ENCODE assay signal across 18 cellular contexts in the genomic region with DNA sequence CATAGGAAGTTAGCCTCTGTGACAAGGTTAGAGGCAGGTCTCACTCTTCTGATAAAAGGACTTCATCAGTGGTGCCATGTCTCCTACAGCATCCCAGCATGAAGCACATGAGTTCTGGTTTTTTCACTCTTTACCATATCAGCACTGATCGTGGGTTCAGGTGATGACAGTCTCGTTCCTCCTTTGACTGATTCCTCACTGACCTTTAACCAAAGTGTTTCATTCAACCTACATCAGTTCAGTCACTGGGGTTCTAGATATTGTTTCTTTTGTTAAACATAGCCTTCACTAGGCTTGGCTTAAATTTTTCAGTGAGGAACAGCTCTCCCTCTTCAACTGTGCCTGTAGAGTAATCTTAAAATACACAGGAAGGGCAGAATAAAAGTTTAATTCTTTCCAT. TPM values are rescaled to one million over a fixed set of nuclear protein-coding genes. Genes with fewer than 3 reads are reported as not detected.
"Had no signal": no experiment of that assay in that cellular context is flagged by ENCODE, and none has a peak within 500 bp of the region (broad histone marks: within the 10 kb centered on the region; RNA-seq: fewer than 3 reads in every experiment).

No MANE protein-coding gene starts in this region.

- DNase-seq: amniotic stem cell, aorta, MG63, NCI-H1105 treated with DMSO at 0.1 percent for 48 hours, NCI-H1694, NCI-H2081 treated with DMSO at 0.1 percent for 48 hours, NCI-H446 treated with DMSO at 0.1 percent for 48 hours, SHP77 treated with DMSO at 0.1 percent for 48 hours had no signal

- H3K36me3 ChIP-seq: MG63, SJSA1 had no signal

- H3K27me3 ChIP-seq: MG63, SJSA1 had no signal

- H3K9ac ChIP-seq: SK-N-SH had no signal

- H3K4me3 ChIP-seq: MG63, SJSA1 had no signal

- H3K27ac ChIP-seq: SJSA1 had no signal

- H3K4me2 ChIP-seq: SK-N-SH had no signal

- H3K4me3 Mint-ChIP-seq: activated naive CD4-positive, alpha-beta T cell treated with anti-CD3 and anti-CD28 coated beads for 36 hours; activated T-cell treated with anti-CD3 and anti-CD28 coated beads, Interleukin-2, amount 50 U/mL, for 4 hours; T-helper 1 cell treated with Interleukin-12 subunit alpha and Interleukin-12 subunit beta and Interleukin-4 antibody, amounts not matched to agents 30 μg/mL and 1 μg/mL, for 36 hours; T-helper 2 cell treated with Interferon-gamma antibody and Interleukin-4, amounts not matched to agents 5 μg/mL and 100 μg/mL, for 36 hours had no signal

- H3K9me3 ChIP-seq: MG63, SJSA1, SK-N-SH had no signal

- H3K36me3 Mint-ChIP-seq: activated naive CD4-positive, alpha-beta T cell treated with anti-CD3 and anti-CD28 coated beads, Interleukin-2, amount 50 U/mL, for 72 hours had no signal

- H3K9me3 Mint-ChIP-seq: activated naive CD4-positive, alpha-beta T cell treated with anti-CD3 and anti-CD28 coated beads for 36 hours; activated naive CD4-positive, alpha-beta T cell treated with anti-CD3 and anti-CD28 coated beads, Interleukin-2, amount 50 U/mL, for 72 hours; activated T-cell treated with anti-CD3 and anti-CD28 coated beads, Interleukin-2, amount 50 U/mL, for 4 hours; T-helper 1 cell treated with Interleukin-12 subunit alpha and Interleukin-12 subunit beta and Interleukin-4 antibody, amounts not matched to agents 30 μg/mL and 1 μg/mL, for 36 hours; T-helper 2 cell treated with Interferon-gamma antibody and Interleukin-4, amounts not matched to agents 5 μg/mL and 100 μg/mL, for 36 hours had no signal

- FAIRE-seq: TTC549 had no signal

- H3K27ac Mint-ChIP-seq: activated naive CD4-positive, alpha-beta T cell treated with anti-CD3 and anti-CD28 coated beads for 36 hours; activated naive CD4-positive, alpha-beta T cell treated with anti-CD3 and anti-CD28 coated beads, Interleukin-2, amount 50 U/mL, for 72 hours; T-helper 1 cell treated with Interleukin-12 subunit alpha and Interleukin-12 subunit beta and Interleukin-4 antibody, amounts not matched to agents 30 μg/mL and 1 μg/mL, for 36 hours; T-helper 2 cell treated with Interferon-gamma antibody and Interleukin-4, amounts not matched to agents 5 μg/mL and 100 μg/mL, for 36 hours had no signal

RNA-seq across cellular contexts. Expression of gene MAGEA8, which starts 9.6 kb away (rescaled TPM):
- total RNA-seq: activated naive CD4-positive, alpha-beta T cell treated with anti-CD3 and anti-CD28 coated beads for 36 hours; activated naive CD4-positive, alpha-beta T cell treated with anti-CD3 and anti-CD28 coated beads, Interleukin-2, amount 50 U/mL, for 72 hours; activated T-cell treated with anti-CD3 and anti-CD28 coated beads, Interleukin-2, amount 50 U/mL, for 4 hours; aorta; cardiac septum; SJSA1 had no signal

RNA-seq across cellular contexts. Expression of gene HSFX4, which starts 57.9 kb away (rescaled TPM):
- total RNA-seq: activated naive CD4-positive, alpha-beta T cell treated with anti-CD3 and anti-CD28 coated beads for 36 hours; activated naive CD4-positive, alpha-beta T cell treated with anti-CD3 and anti-CD28 coated beads, Interleukin-2, amount 50 U/mL, for 72 hours; activated T-cell treated with anti-CD3 and anti-CD28 coated beads, Interleukin-2, amount 50 U/mL, for 4 hours; aorta; RPMI7951; SJSA1 had no signal
